36 cellular contexts compared by ENCODE assay signal in the genomic region with DNA sequence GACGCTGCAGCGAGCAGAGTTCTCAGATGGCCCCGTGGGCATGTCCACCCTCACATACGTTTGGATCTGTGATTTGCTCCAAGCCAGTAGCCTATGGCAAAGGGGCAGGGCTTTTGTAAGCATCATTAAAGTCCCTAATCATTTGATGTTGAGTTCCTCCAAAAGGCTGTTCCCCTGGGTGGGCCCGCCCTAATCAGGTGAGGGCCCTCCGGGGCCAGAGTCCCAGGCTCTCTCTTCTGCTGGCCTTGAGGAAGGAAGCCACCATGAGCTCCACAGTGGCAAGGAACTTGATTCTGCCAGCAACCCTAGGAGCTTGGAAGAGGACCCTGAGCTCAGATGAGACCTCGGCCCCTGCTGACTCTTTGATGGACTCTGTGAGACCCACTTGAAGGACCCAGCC. TPM values are rescaled to one million over a fixed set of nuclear protein-coding genes. Genes with fewer than 3 reads are reported as not detected.
"Had no signal": no experiment of that assay in that cellular context is flagged by ENCODE, and none has a peak within 500 bp of the region (broad histone marks: within the 10 kb centered on the region; RNA-seq: fewer than 3 reads in every experiment).

No MANE protein-coding gene starts in this region.

- ATAC-seq: activated CD8-positive, alpha-beta T cell treated with anti-CD3 and anti-CD28 coated beads for 36 hours; activated naive CD4-positive, alpha-beta T cell treated with anti-CD3 and anti-CD28 coated beads, Interleukin-2, amount 50 U/mL, for 72 hours; activated T-cell treated with anti-CD3 and anti-CD28 coated beads, Interleukin-2, amount 50 U/mL, for 4 hours; activated T-cell treated with anti-CD3 and anti-CD28 coated beads, Interleukin-2, amount 50 U/mL, for 72 hours; activated T-helper 17 cell treated with anti-CD3 and anti-CD28 coated beads, Interleukin-2, amount 50 U/mL, for 72 hours; body of pancreas; T-helper 17 cell had no signal

- H3K4me1 ChIP-seq: adrenal gland, body of pancreas, breast epithelium had no signal

- H3K27me3 ChIP-seq: adrenal gland, body of pancreas, brain microvascular endothelial cell had no signal

- H3K9me3 Mint-ChIP-seq: activated B cell treated with CpG ODN at 0.5 μM for 24 hours; activated CD4-positive, alpha-beta memory T cell treated with anti-CD3 and anti-CD28 coated beads for 36 hours; activated CD4-positive, alpha-beta T cell treated with anti-CD3 and anti-CD28 coated beads, Interleukin-2, amount 10 ng/mL, durations not matched to agents 24 days and 14 days; activated CD8-positive, alpha-beta T cell treated with anti-CD3 and anti-CD28 coated beads for 36 hours; activated naive CD4-positive, alpha-beta T cell treated with anti-CD3 and anti-CD28 coated beads for 36 hours; activated naive CD4-positive, alpha-beta T cell treated with anti-CD3 and anti-CD28 coated beads, Interleukin-2, amount 50 U/mL, for 72 hours; activated naive CD8-positive, alpha-beta T cell treated with anti-CD3 and anti-CD28 coated beads for 36 hours; activated T-cell treated with anti-CD3 and anti-CD28 coated beads, Interleukin-2, amount 50 U/mL, for 4 hours; activated T-cell treated with anti-CD3 and anti-CD28 coated beads, Interleukin-2, amount 50 U/mL, for 72 hours; activated T-helper 1 cell treated with anti-CD3 and anti-CD28 coated beads, Interleukin-12 subunit alpha, Interleukin-12 subunit beta, Interleukin-2, Interleukin-4 antibody, amounts not matched to agents 30 ng/mL and 10 ng/mL and 1 ng/mL, durations not matched to agents 14 hours and 24 hours and 36 hours; activated T-helper 17 cell treated with anti-CD3 and anti-CD28 coated beads, Interleukin-2, amount 50 U/mL, for 72 hours had no signal

- H3K4me3 ChIP-seq: adrenal gland, body of pancreas, breast epithelium had no signal

- H3K4me1 Mint-ChIP-seq: activated B cell treated with CpG ODN at 0.5 μM for 24 hours; activated CD4-positive, alpha-beta T cell treated with anti-CD3 and anti-CD28 coated beads, Interleukin-2, amount 10 ng/mL, durations not matched to agents 24 days and 14 days; activated naive CD8-positive, alpha-beta T cell treated with anti-CD3 and anti-CD28 coated beads for 36 hours had no signal

- H3K36me3 ChIP-seq: adrenal gland, brain microvascular endothelial cell, breast epithelium had no signal

- DNase-seq: activated B cell treated with CpG ODN at 0.5 μM for 24 hours; activated CD4-positive, alpha-beta memory T cell treated with anti-CD3 and anti-CD28 coated beads for 36 hours; activated CD4-positive, alpha-beta T cell treated with anti-CD3 and anti-CD28 coated beads for 4 hours; activated CD4-positive, alpha-beta T cell treated with anti-CD3 and anti-CD28 coated beads, Interleukin-2, amount 10 ng/mL, durations not matched to agents 24 days and 14 days; activated CD4-positive, alpha-beta T cell treated with anti-CD3 and anti-CD28 coated beads, Interleukin-2, amount 50 U/mL, for 1 hour; activated CD4-positive, alpha-beta T cell treated with anti-CD3 and anti-CD28 coated beads, Interleukin-2, amount 50 U/mL, for 4 hours; activated CD4-positive, CD25-positive, alpha-beta regulatory T cell treated with anti-CD3 and anti-CD28 coated beads, Interleukin-2, amount 50 U/mL, for 72 hours; activated CD8-positive, alpha-beta memory T cell treated with anti-CD3 and anti-CD28 coated beads, Interleukin-2, amount 50 U/mL, for 4 hours; activated CD8-positive, alpha-beta T cell treated with anti-CD3 and anti-CD28 coated beads for 36 hours; activated effector memory CD4-positive, alpha-beta T cell treated with anti-CD3 and anti-CD28 coated beads, Interleukin-2, amount 50 U/mL, for 16 hours; activated gamma-delta T cell treated with Interleukin-2 at 50 U/mL for 16 hours; activated naive CD4-positive, alpha-beta T cell; activated naive CD4-positive, alpha-beta T cell treated with anti-CD3 and anti-CD28 coated beads for 36 hours; activated naive CD4-positive, alpha-beta T cell treated with anti-CD3 and anti-CD28 coated beads, Interleukin-2, amount 50 U/mL, for 16 hours; activated naive CD8-positive, alpha-beta T cell treated with anti-CD3 and anti-CD28 coated beads for 36 hours; activated T-cell treated with anti-CD3 and anti-CD28 coated beads for 4 hours; activated T-cell treated with anti-CD3 and anti-CD28 coated beads, Interleukin-2, amount 50 U/mL, for 1 hour; activated T-cell treated with anti-CD3 and anti-CD28 coated beads, Interleukin-2, amount 50 U/mL, for 4 hours; activated T-cell treated with anti-CD3 and anti-CD28 coated beads, Interleukin-2, amount 50 U/mL, for 72 hours; adrenal gland; amniotic stem cell; aorta; body of pancreas; brain microvascular endothelial cell; central memory CD4-positive, alpha-beta T cell; T-helper 17 cell; T-helper 9 cell had no signal

- FAIRE-seq: astrocyte, TTC549 had no signal

- H3K4me3 Mint-ChIP-seq: activated B cell treated with CpG ODN at 0.5 μM for 24 hours; activated CD4-positive, alpha-beta memory T cell treated with anti-CD3 and anti-CD28 coated beads for 36 hours; activated CD4-positive, alpha-beta T cell treated with anti-CD3 and anti-CD28 coated beads, Interleukin-2, amount 10 ng/mL, durations not matched to agents 24 days and 14 days; activated CD8-positive, alpha-beta T cell treated with anti-CD3 and anti-CD28 coated beads for 36 hours; activated naive CD4-positive, alpha-beta T cell treated with anti-CD3 and anti-CD28 coated beads for 36 hours; activated naive CD8-positive, alpha-beta T cell treated with anti-CD3 and anti-CD28 coated beads for 36 hours; activated T-cell treated with anti-CD3 and anti-CD28 coated beads, Interleukin-2, amount 50 U/mL, for 4 hours; activated T-cell treated with anti-CD3 and anti-CD28 coated beads, Interleukin-2, amount 50 U/mL, for 72 hours; activated T-helper 1 cell treated with anti-CD3 and anti-CD28 coated beads, Interleukin-12 subunit alpha, Interleukin-12 subunit beta, Interleukin-2, Interleukin-4 antibody, amounts not matched to agents 30 ng/mL and 10 ng/mL and 1 ng/mL, durations not matched to agents 14 hours and 24 hours and 36 hours; activated T-helper 17 cell treated with anti-CD3 and anti-CD28 coated beads, Interleukin-2, amount 50 U/mL, for 72 hours; T-helper 17 cell had no signal

- H3K27ac ChIP-seq: adrenal gland, body of pancreas, brain microvascular endothelial cell, breast epithelium, VCaP had no signal

- H3K9me3 ChIP-seq: adrenal gland, body of pancreas had no signal

- H3K27ac Mint-ChIP-seq: activated B cell treated with CpG ODN at 0.5 μM for 24 hours; activated CD4-positive, alpha-beta memory T cell treated with anti-CD3 and anti-CD28 coated beads for 36 hours; activated CD4-positive, alpha-beta T cell treated with anti-CD3 and anti-CD28 coated beads, Interleukin-2, amount 10 ng/mL, durations not matched to agents 24 days and 14 days; activated CD8-positive, alpha-beta T cell treated with anti-CD3 and anti-CD28 coated beads for 36 hours; activated naive CD4-positive, alpha-beta T cell treated with anti-CD3 and anti-CD28 coated beads for 36 hours; activated naive CD4-positive, alpha-beta T cell treated with anti-CD3 and anti-CD28 coated beads, Interleukin-2, amount 50 U/mL, for 72 hours; activated naive CD8-positive, alpha-beta T cell treated with anti-CD3 and anti-CD28 coated beads for 36 hours; activated T-cell treated with anti-CD3 and anti-CD28 coated beads, Interleukin-2, amount 50 U/mL, for 72 hours; activated T-helper 1 cell treated with anti-CD3 and anti-CD28 coated beads, Interleukin-12 subunit alpha, Interleukin-12 subunit beta, Interleukin-2, Interleukin-4 antibody, amounts not matched to agents 30 ng/mL and 10 ng/mL and 1 ng/mL, durations not matched to agents 14 hours and 24 hours and 36 hours; activated T-helper 17 cell treated with anti-CD3 and anti-CD28 coated beads, Interleukin-2, amount 50 U/mL, for 72 hours; T-helper 17 cell had no signal

- H3K36me3 Mint-ChIP-seq: activated CD4-positive, alpha-beta memory T cell treated with anti-CD3 and anti-CD28 coated beads for 36 hours; activated naive CD4-positive, alpha-beta T cell treated with anti-CD3 and anti-CD28 coated beads, Interleukin-2, amount 50 U/mL, for 72 hours; activated naive CD8-positive, alpha-beta T cell treated with anti-CD3 and anti-CD28 coated beads for 36 hours had no signal

- H3K27me3 Mint-ChIP-seq: activated B cell treated with CpG ODN at 0.5 μM for 24 hours; activated CD4-positive, alpha-beta memory T cell treated with anti-CD3 and anti-CD28 coated beads for 36 hours; activated CD4-positive, alpha-beta T cell treated with anti-CD3 and anti-CD28 coated beads, Interleukin-2, amount 10 ng/mL, durations not matched to agents 24 days and 14 days; activated CD8-positive, alpha-beta T cell treated with anti-CD3 and anti-CD28 coated beads for 36 hours; activated T-helper 17 cell treated with anti-CD3 and anti-CD28 coated beads, Interleukin-2, amount 50 U/mL, for 72 hours had no signal

RNA-seq across cellular contexts. Expression of a gene that starts 25.4 kb away (rescaled TPM):
- total RNA-seq: activated B cell treated with CpG ODN at 0.5 μM for 24 hours; activated CD4-positive, alpha-beta memory T cell treated with anti-CD3 and anti-CD28 coated beads for 36 hours; activated CD4-positive, alpha-beta T cell treated with anti-CD3 and anti-CD28 coated beads, Interleukin-2, amount 10 ng/mL, durations not matched to agents 24 days and 14 days; activated CD8-positive, alpha-beta memory T cell treated with anti-CD3 and anti-CD28 coated beads for 36 hours; activated naive CD8-positive, alpha-beta T cell treated with anti-CD3 and anti-CD28 coated beads for 36 hours; activated T-helper 1 cell treated with anti-CD3 and anti-CD28 coated beads, Interleukin-12 subunit alpha, Interleukin-12 subunit beta, Interleukin-2, Interleukin-4 antibody, amounts not matched to agents 30 ng/mL and 10 ng/mL and 1 ng/mL, durations not matched to agents 14 hours and 24 hours and 36 hours; activated T-helper 17 cell treated with anti-CD3 and anti-CD28 coated beads, Interleukin-2, amount 50 U/mL, for 72 hours; T-helper 1 cell treated with Interleukin-12 subunit alpha and Interleukin-12 subunit beta and Interleukin-4 antibody, amounts not matched to agents 30 ng/mL and 1 ng/mL, for 36 hours; T-helper 17 cell had no signal
- polyA plus RNA-seq: aorta had no signal
